1 cellular context compared by ENCODE assay signal in genomic region chr16:71507061-71507460, GRCh38.
TF ChIP-seq lines count a peak whose summit lies in the region.

No MANE protein-coding gene starts in this region.

TF ChIP-seq in HepG2, 621 proteins besides CTCF, POLR2A, EP300 and RAD21:
- TF ChIP-seq SALL1 (CRISPR knock-in tag; IDR thresholded peaks at IDR 0.05) (no peak), NFE2L2 (IDR thresholded peaks at IDR 0.05; ENCODE audit: low read length) (peak; percentile 68)
